Comparison of ENCODE assay signal across 12 cellular contexts in genomic region chr6:165988306-165988756, GRCh38.
DNase-seq lines count a peak whose midpoint lies in the region; ATAC-seq and TF ChIP-seq lines count a peak whose summit lies in the region.
"Had no signal": no experiment of that assay in that cellular context is flagged by ENCODE, and none has a peak within 500 bp of the region (broad histone marks: within the 10 kb centered on the region; RNA-seq: fewer than 3 reads in every experiment).

No MANE protein-coding gene starts in this region.

- no peak overlapping the region for H3K27ac ChIP-seq in endodermal cell (ENCODE audit: low read depth, low read length)

- H3K4me3 ChIP-seq in endodermal cell (ENCODE audit: low read length) = peak overlapping the region; percentile 80

- peaks cover 100% of the 10 kb centered on the region for H3K27me3 ChIP-seq in endodermal cell (ENCODE audit: control insufficient read depth, insufficient read depth, low read length, poor library complexity, severe bottlenecking)

- peaks cover 17% of the 10 kb centered on the region for H3K4me1 Mint-ChIP-seq in endodermal cell
- peaks cover 27% of the 10 kb centered on the region for H3K4me1 Mint-ChIP-seq in nephron progenitor cell
- H3K4me1 Mint-ChIP-seq in type B pancreatic cell (ENCODE audit: unreplicated experiment) = peaks cover 14% of the 10 kb centered on the region

- H3K27me3 Mint-ChIP-seq in endodermal cell (ENCODE audit: insufficient read depth) (peaks cover 98% of the 10 kb centered on the region), nephron progenitor cell (ENCODE audit: low read depth, poor library complexity) (peaks cover 99% of the 10 kb centered on the region), type B pancreatic cell (peaks cover 97% of the 10 kb centered on the region)

- no peaks in the 10 kb centered on the region for H3K36me3 ChIP-seq in endodermal cell (ENCODE audit: control insufficient read depth, insufficient read depth, low read length)

- no peak for ATAC-seq in HG02870 (IDR thresholded peaks at IDR 0.05; ENCODE audit: unreplicated experiment)
- ATAC-seq: activated CD4-positive, CD25-positive, alpha-beta regulatory T cell treated with anti-CD3 and anti-CD28 coated beads, Interleukin-2, amount 50 U/mL, for 24 hours; naive thymus-derived CD8-positive, alpha-beta T cell; PC-3 had no signal

- no peaks in the 10 kb centered on the region for H3K4me1 ChIP-seq in endodermal cell (ENCODE audit: control insufficient read depth, insufficient read depth, low read length)

- H3K36me3 Mint-ChIP-seq in endodermal cell (ENCODE audit: low read depth) (no peaks in the 10 kb centered on the region), nephron progenitor cell (ENCODE audit: low read depth) (no peaks in the 10 kb centered on the region), type B pancreatic cell (no peaks in the 10 kb centered on the region)
- H3K36me3 Mint-ChIP-seq: naive thymus-derived CD8-positive, alpha-beta T cell had no signal

- 0% methylated on average over 3 to 29 of the region's 29 CpGs for WGBS in endodermal cell (ENCODE audit: insufficient coverage in 1 of 2, insufficient read length in 1 of 2), 2 experiments

- TF ChIP-seq CTCF in endodermal cell (conservative IDR thresholded peaks at IDR 0.05) = peak; percentile 40
- TF ChIP-seq CTCF in nephron progenitor cell (IDR thresholded peaks at IDR 0.05) = peak; percentile 24
- no peak for TF ChIP-seq CTCF in type B pancreatic cell (conservative IDR thresholded peaks at IDR 0.05)

- H3K9me3 Mint-ChIP-seq in endodermal cell = no peaks in the 10 kb centered on the region
- peaks cover 16% of the 10 kb centered on the region for H3K9me3 Mint-ChIP-seq in nephron progenitor cell
- no peaks in the 10 kb centered on the region for H3K9me3 Mint-ChIP-seq in type B pancreatic cell
- H3K9me3 Mint-ChIP-seq: naive thymus-derived CD8-positive, alpha-beta T cell had no signal

- H3K4me3 Mint-ChIP-seq in endodermal cell = peak overlapping the region; percentile 53
- H3K4me3 Mint-ChIP-seq in nephron progenitor cell = peak overlapping the region; percentile 79
- H3K4me3 Mint-ChIP-seq in type B pancreatic cell = peak overlapping the region; percentile 87

- peak; percentile 10 for DNase-seq in NCI-H748 (lab: John Stamatoyannopoulos, UW; ENCODE audit: unreplicated experiment)
- no peak for DNase-seq in NCI-H748 treated with DMSO at 0.1 percent for 48 hours (lab: John Stamatoyannopoulos, UW)
- DNase-seq in endodermal cell = peak; percentile 79
- DNase-seq in nephron progenitor cell = peak; percentile 57
- DNase-seq in type B pancreatic cell (ENCODE audit: extremely low spot score, unreplicated experiment) = no peak
- no peak for DNase-seq in stimulated activated CD4-positive, alpha-beta T cell treated with anti-CD3 and anti-CD28 coated beads, Interleukin-15, amount 100 ng/mL, for 24 hours
- no peak for DNase-seq in retina
- DNase-seq: activated naive CD4-positive, alpha-beta T cell treated with anti-CD3 and anti-CD28 coated beads, Interleukin-2, amount 50 U/mL, for 16 hours; naive thymus-derived CD8-positive, alpha-beta T cell; PC-3 had no signal

- H3K9me3 ChIP-seq in endodermal cell (ENCODE audit: control insufficient read depth, low read length) = no peaks in the 10 kb centered on the region

- H3K27ac Mint-ChIP-seq in endodermal cell (no peak overlapping the region), nephron progenitor cell (no peak overlapping the region), type B pancreatic cell (no peak overlapping the region)

- H3K9ac ChIP-seq in endodermal cell (ENCODE audit: extremely low read depth, low read length, poor library complexity, severe bottlenecking) = no peak overlapping the region

Comparison
In these comparisons a context has a peak if more than half of its experiments do, and no peak if none do; other contexts are left out.
1. DNase-seq: peak in NCI-H748 (single experiment), endodermal cell (single experiment) and nephron progenitor cell (single experiment); none in NCI-H748 treated with DMSO at 0.1 percent for 48 hours (single experiment), type B pancreatic cell (single experiment), stimulated activated CD4-positive, alpha-beta T cell treated with anti-CD3 and anti-CD28 coated beads, Interleukin-15, amount 100 ng/mL, for 24 hours (single experiment) and retina (single experiment).
2. Peak in every context shown above with its lines, with median percentiles within 50 percentile points of each other: H3K4me3 Mint-ChIP-seq.